ENCODE assay signal across 25 cellular contexts in genomic region chr2:151861171-151861570, GRCh38. TPM values are rescaled to one million over a fixed set of nuclear protein-coding genes. Genes with fewer than 3 reads are reported as not detected.
DNase-seq lines count a peak whose midpoint lies in the region; ATAC-seq and TF ChIP-seq lines count a peak whose summit lies in the region.
"Had no signal": no experiment of that assay in that cellular context is flagged by ENCODE, and none has a peak within 500 bp of the region (broad histone marks: within the 10 kb centered on the region; RNA-seq: fewer than 3 reads in every experiment).

No MANE protein-coding gene starts in this region.

- DNase-seq in DMS79 (lab: John Stamatoyannopoulos, UW) (peak; percentile 89), M059J (ENCODE audit: low read depth) (peak; percentile 31), endodermal cell (no peak), NCI-H1436 treated with DMSO at 0.1 percent for 48 hours (lab: John Stamatoyannopoulos, UW) (no peak), mesenteric fat pad (ENCODE audit: low spot score) (no peak), SIG-M5 treated with dmso at 0.1 percent for 504 hours (lab: John Stamatoyannopoulos, UW; ENCODE audit: unreplicated experiment) (no peak)
- DNase-seq: GM23248, H9, HFFc6, KBM-7, NCI-H1092, NCI-H1436, NCI-H2029, NCI-H2171, PC-3, RPMI8226, SHP77 had no signal

- no peak overlapping the region for H3K4me3 Mint-ChIP-seq in endodermal cell
- H3K4me3 Mint-ChIP-seq: B cell, CD14-positive monocyte, H9, HFFc6 had no signal

- H3K4me1 ChIP-seq in endodermal cell (ENCODE audit: control insufficient read depth, insufficient read depth, low read length): peaks cover 16% of the 10 kb centered on the region
- H3K4me1 ChIP-seq: A549 had no signal

- peak overlapping the region; percentile 7 for H3K27ac Mint-ChIP-seq in endodermal cell
- H3K27ac Mint-ChIP-seq: B cell, CD14-positive monocyte, H9, HFFc6 had no signal

- H3K9ac ChIP-seq in endodermal cell (ENCODE audit: extremely low read depth, low read length, poor library complexity, severe bottlenecking) (no peak overlapping the region), neural cell (ENCODE audit: low read length) (no peak overlapping the region)
- H3K9ac ChIP-seq: GM23248 had no signal

- H3K4me3 ChIP-seq in endodermal cell (ENCODE audit: low read length) (no peak overlapping the region), neural cell (ENCODE audit: low read length) (peak overlapping the region; percentile 36)
- H3K4me3 ChIP-seq: A549, GM12878, GM23248 had no signal

- H4K20me1 ChIP-seq in neural cell (ENCODE audit: insufficient read depth): no peaks in the 10 kb centered on the region

- no peaks in the 10 kb centered on the region for H3K79me2 ChIP-seq in neural cell (replicated peaks; ENCODE audit: insufficient read depth, low read length)

- H3K9me3 ChIP-seq in endodermal cell (ENCODE audit: control insufficient read depth, low read length): no peaks in the 10 kb centered on the region
- H3K9me3 ChIP-seq in neural cell (ENCODE audit: low read length): no peaks in the 10 kb centered on the region
- H3K9me3 ChIP-seq: A549 had no signal

- H3K9me2 ChIP-seq in neural cell (ENCODE audit: insufficient read depth, low read length): no peaks in the 10 kb centered on the region

- H3K9me3 Mint-ChIP-seq in endodermal cell: no peaks in the 10 kb centered on the region
- H3K9me3 Mint-ChIP-seq: H9, HFFc6 had no signal

- peaks cover 4% of the 10 kb centered on the region for H3F3A ChIP-seq in neural cell (ENCODE audit: insufficient read depth, low read length, poor library complexity, severe bottlenecking)

- H3K27ac ChIP-seq in endodermal cell (ENCODE audit: low read depth, low read length) (no peak overlapping the region), neural cell (ENCODE audit: low read length) (peak overlapping the region; percentile 69)
- H3K27ac ChIP-seq: A549, GM23248, HL-60 had no signal

- H3K4me1 Mint-ChIP-seq in endodermal cell: peaks cover 20% of the 10 kb centered on the region
- H3K4me1 Mint-ChIP-seq: CD14-positive monocyte had no signal

- no peak for ATAC-seq in HG03469 (IDR thresholded peaks at IDR 0.05; ENCODE audit: unreplicated experiment)
- ATAC-seq: A549, GM12878, HepG2, PC-3 had no signal

- H3K27me3 ChIP-seq in endodermal cell (ENCODE audit: control insufficient read depth, insufficient read depth, low read length, poor library complexity, severe bottlenecking) (no peaks in the 10 kb centered on the region), neural cell (ENCODE audit: insufficient read depth, low read depth, low read length) (no peaks in the 10 kb centered on the region)

- TF ChIP-seq EP300 in neural cell (conservative IDR thresholded peaks at IDR 0.05; ENCODE audit: poor library complexity, severe bottlenecking): no peak

- no peak overlapping the region for H2AFZ ChIP-seq in neural cell (ENCODE audit: low read depth, low read length)
- H2AFZ ChIP-seq: GM23248 had no signal

- no peak for TF ChIP-seq RAD21 in neural cell (conservative IDR thresholded peaks at IDR 0.05)

- TF ChIP-seq CTCF in endodermal cell (conservative IDR thresholded peaks at IDR 0.05) (no peak), neural cell (IDR thresholded peaks at IDR 0.05; ENCODE audit: poor library complexity, severe bottlenecking) (no peak)

- H3K27me3 Mint-ChIP-seq in endodermal cell (ENCODE audit: insufficient read depth): no peaks in the 10 kb centered on the region

- WGBS in endodermal cell (ENCODE audit: insufficient coverage in 1 of 2, insufficient read length in 1 of 2), 2 experiments: 95 to 100% methylated on average over 4 of the region's 4 CpGs

- no peaks in the 10 kb centered on the region for H3K36me3 Mint-ChIP-seq in endodermal cell (ENCODE audit: low read depth)
- H3K36me3 Mint-ChIP-seq: CD14-positive monocyte had no signal

- H3K36me3 ChIP-seq in endodermal cell (ENCODE audit: control insufficient read depth, insufficient read depth, low read length): no peaks in the 10 kb centered on the region
- H3K36me3 ChIP-seq in neural cell (ENCODE audit: insufficient read depth, low read length): no peaks in the 10 kb centered on the region

- no peak overlapping the region for H3K4me2 ChIP-seq in neural cell (ENCODE audit: low read length)
- H3K4me2 ChIP-seq: A549 had no signal

TF ChIP-seq in neural cell, 6 proteins besides CTCF, POLR2A, EP300 and RAD21:
- TF ChIP-seq TAF1 (IDR thresholded peaks at IDR 0.05; ENCODE audit: low read depth): no peak
- TF ChIP-seq POLR2AphosphoS5 (IDR thresholded peaks at IDR 0.05): no peak
- no peak for TF ChIP-seq REST (IDR thresholded peaks at IDR 0.05; ENCODE audit: borderline replicate concordance)
- no peak for TF ChIP-seq EZH2 (IDR thresholded peaks at IDR 0.05; ENCODE audit: borderline replicate concordance, insufficient read depth, low read length, poor library complexity, severe bottlenecking)
- no peak for TF ChIP-seq MXI1 (conservative IDR thresholded peaks at IDR 0.05; ENCODE audit: poor library complexity, severe bottlenecking)
- no peak for TF ChIP-seq SMC3 (conservative IDR thresholded peaks at IDR 0.05; ENCODE audit: poor library complexity)

RNA-seq across cellular contexts. Expression of gene ARL5A, which starts 33.0 kb away (rescaled TPM):
- 21.1 and 60.4 TPM in 2 replicates for total RNA-seq in M059J (2014; rRNA removed; shearing (Covaris generic))
- total RNA-seq in endodermal cell (10 to 100 TPM; 72.2 to 77.1 TPM), mesenteric fat pad (50.6 TPM)
- 37.0 TPM for polyA plus RNA-seq in endodermal cell (2013, experiment 1 of 2)
- polyA plus RNA-seq in endodermal cell (2013, experiment 2 of 2): 40.2 TPM
- polyA plus RNA-seq in neural cell: 21.6 and 48.5 TPM in 2 replicates
- polyA minus RNA-seq in neural cell: 64.5 and 90.9 TPM in 2 replicates

Comparison
In these comparisons a context has a peak if more than half of its experiments do, and no peak if none do; other contexts are left out.
1. DNase-seq: peak in DMS79 (single experiment) and M059J (single experiment); none in endodermal cell (single experiment), NCI-H1436 treated with DMSO at 0.1 percent for 48 hours (single experiment), mesenteric fat pad (single experiment) and SIG-M5 treated with dmso at 0.1 percent for 504 hours (single experiment).